8 cellular contexts compared by ENCODE assay signal in genomic region chr1:1371741-1372711, GRCh38. TPM values are rescaled to one million over a fixed set of nuclear protein-coding genes. Genes with fewer than 3 reads are reported as not detected.
DNase-seq lines count a peak whose midpoint lies in the region; ATAC-seq and TF ChIP-seq lines count a peak whose summit lies in the region.

No MANE protein-coding gene starts in this region.

- H3K27me3 ChIP-seq in SJSA1 (replicated peaks) (no peaks in the 10 kb centered on the region), heart right ventricle (no peaks in the 10 kb centered on the region), spleen (replicated peaks in 1 of 7) (no peaks in the 10 kb centered on the region)

- in situ Hi-C loops in Caki2 (cut with HindIII; ENCODE audit: low pct_unique_long_range_greater_than_20kb, low sequenced_read_pairs): no loop called here

- H3K9me3 ChIP-seq in SJSA1 (replicated peaks) (peaks cover 4% of the 10 kb centered on the region; the same call in 1 of the 2 replicates), heart right ventricle (no peaks in the 10 kb centered on the region), spleen (peaks cover 0 to 4% (median 0%) of the 10 kb centered on the region in 8 donors)

- H3K36me3 ChIP-seq in SJSA1: peaks cover 54% of the 10 kb centered on the region
- peaks cover 0 to 19% (median 0%) of the 10 kb centered on the region in 9 donors for H3K36me3 ChIP-seq in heart right ventricle
- peaks cover 0 to 20% (median 9%) of the 10 kb centered on the region in 6 donors for H3K36me3 ChIP-seq in spleen

- H3K27ac ChIP-seq in SJSA1 (no peak overlapping the region), heart right ventricle (peak overlapping the region in 1 of 10 donors; percentile 3), spleen (peak overlapping the region in 3 of 8 donors; percentile 49 to 63 (median 58))

- 36 to 38% methylated on average over 25 to 26 of the region's 26 CpGs for WGBS in heart right ventricle, 2 donors
- WGBS in spleen, 5 donors: 13 to 33% (median 29%) methylated on average over 19 to 26 of the region's 26 CpGs

- peak; percentile 91 to 98 (median 96) for TF ChIP-seq CTCF in heart right ventricle (IDR thresholded peaks at IDR 0.05)
- peak; percentile 77 to 98 (median 96) for TF ChIP-seq CTCF in spleen (IDR thresholded peaks at IDR 0.05 in 8 of 11, conservative IDR thresholded peaks at IDR 0.05 in 3 of 11)

- intact Hi-C loops in heart right ventricle (cut with DNase I) (loop anchor here in 2 of 10 donors (1.0 to 10.0 kb wide), 2 partner anchors 48 to 133 kb away; no protein-coding TSS in a partner anchor), spleen (cut with DNase I; ENCODE audit: low total_unique reads) (no loop called here)

- H3K4me3 ChIP-seq in SJSA1 (peak overlapping the region; percentile 12; the same call in 1 of the 2 replicates), heart right ventricle (peak overlapping the region in 1 of 10 donors; percentile 4), spleen (peak overlapping the region in 1 of 8 donors; percentile 43)

- H3K4me1 ChIP-seq in SJSA1 (replicated peaks) (peaks cover 36% of the 10 kb centered on the region), heart right ventricle (peaks cover 16 to 45% (median 38%) of the 10 kb centered on the region in 9 donors), spleen (peaks cover 22 to 53% (median 46%) of the 10 kb centered on the region in 6 donors)

- DNase-seq in Caki2 (ENCODE audit: low read depth): peak; percentile 47
- peak; percentile 72 for DNase-seq in HPDE6-E6E7 (ENCODE audit: extremely low spot score)
- DNase-seq in SJSA1 (ENCODE audit: low read depth in 1 of 2, low spot score in 2 of 2): peak; percentile 73 to 79
- peak; percentile 51 to 76 (median 69) for DNase-seq in activated naive CD4-positive, alpha-beta T cell (lab: John Stamatoyannopoulos, UW)
- DNase-seq in heart right ventricle: peak in 1 of 2 donors; percentile 79
- peak; percentile 93 for DNase-seq in spleen

- TF ChIP-seq POLR2A in spleen (IDR thresholded peaks at IDR 0.05): no peak

- ATAC-seq in heart right ventricle (peak; percentile 13 to 42 (median 28)), HG03571 (IDR thresholded peaks at IDR 0.05; ENCODE audit: unreplicated experiment) (no peak), GM18519 (IDR thresholded peaks at IDR 0.05; ENCODE audit: low FRiP score, unreplicated experiment) (no peak)

RNA-seq across cellular contexts. Expression of gene AURKAIP1, which starts 3.0 kb away (rescaled TPM):
- total RNA-seq in Caki2 (2014; rRNA removed; shearing (Covaris generic); ENCODE audit: low replicate concordance): 130 and 178 TPM in 2 replicates
- total RNA-seq in SJSA1 (2014; rRNA removed; shearing (Covaris generic)): 180 and 360 TPM in 2 replicates
- total RNA-seq in heart right ventricle (100 to 1,000 TPM; 176 to 251 (median 193) TPM), spleen (10 to 100 TPM; 61.3 to 85.1 (median 71.7) TPM)
- polyA plus RNA-seq in heart right ventricle (100 to 1,000 TPM; 376 to 528 TPM), spleen (100 to 1,000 TPM; 149 to 174 (median 151) TPM)

RNA-seq across cellular contexts. Expression of gene MXRA8, which starts 13.7 kb away (rescaled TPM):
- total RNA-seq in Caki2 (2014; rRNA removed; shearing (Covaris generic); ENCODE audit: low replicate concordance): not detected in 2 replicates
- 192 and 224 TPM in 2 replicates for total RNA-seq in SJSA1 (2014; rRNA removed; shearing (Covaris generic))
- total RNA-seq in heart right ventricle (10 to 100 TPM in 9 of 10 donors, 1 to 10 TPM in 1; 7.2 to 23.3 (median 14.6) TPM), spleen (10 to 100 TPM; 25.9 to 71.7 (median 49.3) TPM)
- polyA plus RNA-seq in heart right ventricle (10 to 100 TPM; 28.7 to 35.6 TPM), spleen (10 to 100 TPM; 37.9 to 57.5 (median 44.8) TPM)

RNA-seq across cellular contexts. Expression of gene DVL1, which starts 22.8 kb away (rescaled TPM):
- 84.9 and 103 TPM in 2 replicates for total RNA-seq in Caki2 (2014; rRNA removed; shearing (Covaris generic); ENCODE audit: low replicate concordance)
- total RNA-seq in SJSA1 (2014; rRNA removed; shearing (Covaris generic)): 85.2 and 95.9 TPM in 2 replicates
- total RNA-seq in heart right ventricle (100 to 1,000 TPM in 3 of 10 donors, 10 to 100 TPM in 7; 64.7 to 153 (median 78.0) TPM), spleen (10 to 100 TPM; 34.4 to 59.1 (median 40.1) TPM)
- polyA plus RNA-seq in heart right ventricle (100 to 1,000 TPM in 1 of 2 donors, 10 to 100 TPM in 1; 75.4 to 153 TPM), spleen (10 to 100 TPM; 18.1 to 57.3 (median 27.7) TPM)

RNA-seq across cellular contexts. Expression of gene CCNL2, which starts 27.1 kb away (rescaled TPM):
- 34.3 and 34.9 TPM in 2 replicates for total RNA-seq in Caki2 (2014; rRNA removed; shearing (Covaris generic); ENCODE audit: low replicate concordance)
- total RNA-seq in SJSA1 (2014; rRNA removed; shearing (Covaris generic)): 69.4 and 79.0 TPM in 2 replicates
- total RNA-seq in heart right ventricle (10 to 100 TPM; 38.5 to 77.5 (median 47.7) TPM), spleen (100 to 1,000 TPM; 167 to 299 (median 208) TPM)
- polyA plus RNA-seq in heart right ventricle (100 to 1,000 TPM in 1 of 2 donors, 10 to 100 TPM in 1; 57.3 to 243 TPM), spleen (100 to 1,000 TPM; 111 to 230 (median 199) TPM)

RNA-seq across cellular contexts. Expression of gene MRPL20, which starts 35.1 kb away (rescaled TPM):
- total RNA-seq in Caki2 (2014; rRNA removed; shearing (Covaris generic); ENCODE audit: low replicate concordance): 32.2 and 79.3 TPM in 2 replicates
- 184 and 203 TPM in 2 replicates for total RNA-seq in SJSA1 (2014; rRNA removed; shearing (Covaris generic))
- total RNA-seq in heart right ventricle: 100 to 1,000 TPM; 116 to 162 (median 132) TPM
- 100 to 1,000 TPM; 124 to 224 TPM for polyA plus RNA-seq in heart right ventricle
- total RNA-seq in spleen: 100 to 1,000 TPM in 3 of 7 donors, 10 to 100 TPM in 4; 67.4 to 144 (median 91.3) TPM
- polyA plus RNA-seq in spleen: 100 to 1,000 TPM; 101 to 168 (median 122) TPM

Comparison
In these comparisons a context has a peak if more than half of its experiments do, and no peak if none do; other contexts are left out.
1. ATAC-seq: peak in heart right ventricle (8 of 8); none in HG03571 (single experiment) and GM18519 (single experiment).